Comparison of ENCODE assay signal across 19 cellular contexts in genomic region chr16:89050119-89050867, GRCh38.
"Had no signal": no experiment of that assay in that cellular context is flagged by ENCODE, and none has a peak within 500 bp of the region (broad histone marks: within the 10 kb centered on the region; RNA-seq: fewer than 3 reads in every experiment).

No MANE protein-coding gene starts in this region.

- ATAC-seq: activated CD8-positive, alpha-beta T cell treated with anti-CD3 and anti-CD28 coated beads, Interleukin-2, amount 10 ng/mL, durations not matched to agents 7 days and 5 days; activated naive CD8-positive, alpha-beta T cell treated with anti-CD3 and anti-CD28 coated beads, Interleukin-2, amount 50 U/mL, for 24 hours; esophagus mucosa; gastroesophageal sphincter had no signal

- H3K27me3 ChIP-seq: uterus had no signal

- H3K4me1 ChIP-seq: gastroesophageal sphincter, sigmoid colon, uterus had no signal

- H3K4me3 ChIP-seq: gastroesophageal sphincter, lung, sigmoid colon, suprapubic skin, transverse colon, uterus had no signal

- DNase-seq: activated CD4-positive, alpha-beta T cell treated with anti-CD3 and anti-CD28 coated beads, Interleukin-2, amount 10 ng/mL, durations not matched to agents 24 days and 14 days; activated CD4-positive, CD25-positive, alpha-beta regulatory T cell; activated CD8-positive, alpha-beta T cell treated with anti-CD3 and anti-CD28 coated beads, Interleukin-2, amount 10 ng/mL, durations not matched to agents 7 days and 5 days; activated naive CD4-positive, alpha-beta T cell treated with anti-CD3 and anti-CD28 coated beads, Interleukin-2, amount 10 ng/mL, durations not matched to agents 7 days and 5 days; activated naive CD8-positive, alpha-beta T cell treated with anti-CD3 and anti-CD28 coated beads, Interleukin-2, amount 50 U/mL, for 24 hours; activated T-cell treated with anti-CD3 and anti-CD28 coated beads, Interleukin-2, amount 50 U/mL, for 24 hours; cortex of kidney; effector CD4-positive, alpha-beta T cell; stimulated activated CD4-positive, alpha-beta T cell treated with anti-CD3 and anti-CD28 coated beads, Interleukin-12 subunit alpha, Interleukin-12 subunit beta, amount 100 ng/mL, for 4 hours; stimulated activated CD4-positive, alpha-beta T cell treated with anti-CD3 and anti-CD28 coated beads, Interleukin-1b, Interleukin-23, amount 100 ng/mL, for 48 hours; T-helper 1 cell; T1000; transverse colon; uterus had no signal

- H3K36me3 ChIP-seq: gastroesophageal sphincter, sigmoid colon, suprapubic skin, transverse colon, uterus had no signal

- H3K9me3 ChIP-seq: gastroesophageal sphincter, sigmoid colon, suprapubic skin, transverse colon, uterus had no signal

- H3K27ac ChIP-seq: gastroesophageal sphincter, sigmoid colon, suprapubic skin, transverse colon, uterus had no signal
